ENCODE assay signal across 8 cellular contexts in genomic region chr9:35490155-35490909, GRCh38. TPM values are rescaled to one million over a fixed set of nuclear protein-coding genes. Genes with fewer than 3 reads are reported as not detected.
DNase-seq lines count a peak whose midpoint lies in the region; ATAC-seq and TF ChIP-seq lines count a peak whose summit lies in the region.

No MANE protein-coding gene starts in this region.

- peak overlapping the region; percentile 86 for H3K9ac ChIP-seq in smooth muscle cell (ENCODE audit: low read depth)

- ATAC-seq in GM19463 (IDR thresholded peaks at IDR 0.05; ENCODE audit: unreplicated experiment) = no peak
- no peak for ATAC-seq in GM19455 (IDR thresholded peaks at IDR 0.05; ENCODE audit: unreplicated experiment)

- H3K4me3 Mint-ChIP-seq in IgD-negative memory B cell = peak overlapping the region; percentile 57 to 91 (median 78)

- peak overlapping the region; percentile 93 for H2AFZ ChIP-seq in smooth muscle cell (ENCODE audit: low read depth)

- no peaks in the 10 kb centered on the region for H3K36me3 ChIP-seq in brain microvascular endothelial cell (replicated peaks)
- H3K36me3 ChIP-seq in smooth muscle cell (ENCODE audit: low read depth) = no peaks in the 10 kb centered on the region

- peak overlapping the region in 1 of 3 donors; percentile 68 for H3K27ac Mint-ChIP-seq in IgD-negative memory B cell

- in situ Hi-C loops in Caki2 (cut with HindIII; ENCODE audit: low pct_unique_long_range_greater_than_20kb, low sequenced_read_pairs) = no loop called here
- in situ Hi-C loops in brain microvascular endothelial cell (cut with HindIII; ENCODE audit: low pct_ligation_motif_present, low sequenced_read_pairs) = no loop called here

- H3F3A ChIP-seq in smooth muscle cell (ENCODE audit: low read depth) = peaks cover 28% of the 10 kb centered on the region

- H3K27me3 Mint-ChIP-seq in IgD-negative memory B cell = peaks cover 35% of the 10 kb centered on the region

- H3K9me3 Mint-ChIP-seq in IgD-negative memory B cell = peaks cover 0 to 3% (median 0%) of the 10 kb centered on the region in 3 donors

- H3K27ac ChIP-seq in brain microvascular endothelial cell = peak overlapping the region; percentile 94
- H3K27ac ChIP-seq in smooth muscle cell (ENCODE audit: low read depth) = peak overlapping the region; percentile 97

- TF ChIP-seq CTCF in brain microvascular endothelial cell (IDR thresholded peaks at IDR 0.05; ENCODE audit: low read depth, low read length, missing control alignments) (no peak), smooth muscle cell (IDR thresholded peaks at IDR 0.05; ENCODE audit: borderline replicate concordance, insufficient read depth, poor library complexity, severe bottlenecking) (no peak)

- H3K27me3 ChIP-seq in brain microvascular endothelial cell (replicated peaks) (no peaks in the 10 kb centered on the region), smooth muscle cell (ENCODE audit: low read depth) (no peaks in the 10 kb centered on the region)

- H3K4me1 Mint-ChIP-seq in IgD-negative memory B cell = peaks cover 0 to 8% (median 8%) of the 10 kb centered on the region in 3 donors

- H3K4me3 ChIP-seq in brain microvascular endothelial cell (ENCODE audit: low read depth, low read length) (peak overlapping the region; percentile 96), smooth muscle cell (peak overlapping the region; percentile 81)

- H4K20me1 ChIP-seq in smooth muscle cell (ENCODE audit: low read depth) = peaks cover 43% of the 10 kb centered on the region

- no peaks in the 10 kb centered on the region for H3K36me3 Mint-ChIP-seq in IgD-negative memory B cell

- H3K4me2 ChIP-seq in smooth muscle cell = peak overlapping the region; percentile 95

- H3K9me3 ChIP-seq in smooth muscle cell (replicated peaks; ENCODE audit: low read depth) = no peaks in the 10 kb centered on the region

- WGBS in smooth muscle cell (ENCODE audit: low lambda C conversion rate) = 1% methylated on average over 35 of the region's 44 CpGs

- H3K79me2 ChIP-seq in smooth muscle cell (ENCODE audit: low read depth) = peaks cover 52% of the 10 kb centered on the region

- DNase-seq in Caki2 (ENCODE audit: low read depth) (peak; percentile 50), brain microvascular endothelial cell (no peak), iris pigment epithelial cell (ENCODE audit: low read depth) (peak; percentile 9), smooth muscle cell (lab: John Stamatoyannopoulos, UW; ENCODE audit: unreplicated experiment) (no peak), OCI-M1 (lab: John Stamatoyannopoulos, UW) (no peak)

- no peaks in the 10 kb centered on the region for H3K4me1 ChIP-seq in smooth muscle cell (ENCODE audit: low read depth)

RNA-seq across cellular contexts. Expression of gene RUSC2, which starts 0.4 kb away (rescaled TPM):
- 6.1 and 8.2 TPM in 2 replicates for total RNA-seq in Caki2 (2014; rRNA removed; shearing (Covaris generic); ENCODE audit: low replicate concordance)
- polyA plus RNA-seq in IgD-negative memory B cell = not detected
- 16.5 and 18.1 TPM in 2 replicates for total RNA-seq in smooth muscle cell
- polyA plus RNA-seq in smooth muscle cell = 21.8 and 29.5 TPM in 2 replicates

Comparison
In these comparisons a context has a peak if more than half of its experiments do, and no peak if none do; other contexts are left out.
1. DNase-seq: peak in Caki2 (single experiment) and iris pigment epithelial cell (single experiment); none in brain microvascular endothelial cell (single experiment), smooth muscle cell (single experiment) and OCI-M1 (single experiment).